Comparison of ENCODE assay signal across 1 cellular context in the genomic region with DNA sequence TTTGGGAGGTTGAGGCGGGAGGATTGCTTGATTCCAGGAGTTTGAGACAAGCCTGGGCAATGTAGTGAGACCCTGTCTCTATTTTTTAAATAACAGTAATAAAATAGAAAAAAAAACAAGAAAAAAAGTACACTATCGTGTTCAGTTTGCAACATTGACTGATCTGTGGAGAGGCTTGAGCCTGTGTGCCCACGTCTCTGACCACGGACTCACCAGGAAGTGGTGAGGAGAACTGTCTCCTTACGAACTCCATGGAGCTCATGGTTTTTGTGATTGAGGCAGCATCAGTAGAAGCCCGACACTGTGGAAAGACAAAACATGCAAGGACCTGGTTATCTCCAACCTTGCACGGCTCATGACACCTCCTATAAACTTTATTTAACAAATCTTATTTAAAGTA.
TF ChIP-seq lines count a peak whose summit lies in the region.

No MANE protein-coding gene starts in this region.

TF ChIP-seq in IMR-90, 13 proteins besides CTCF, POLR2A, EP300 and RAD21 (continued from another document):
- TF ChIP-seq NFE2L2 (IDR thresholded peaks at IDR 0.05; ENCODE audit: low read depth, low read length), result no peak
- no peak for TF ChIP-seq MAZ (IDR thresholded peaks at IDR 0.05; ENCODE audit: borderline replicate concordance, low read depth, low read length)
- TF ChIP-seq, protein P1, sequence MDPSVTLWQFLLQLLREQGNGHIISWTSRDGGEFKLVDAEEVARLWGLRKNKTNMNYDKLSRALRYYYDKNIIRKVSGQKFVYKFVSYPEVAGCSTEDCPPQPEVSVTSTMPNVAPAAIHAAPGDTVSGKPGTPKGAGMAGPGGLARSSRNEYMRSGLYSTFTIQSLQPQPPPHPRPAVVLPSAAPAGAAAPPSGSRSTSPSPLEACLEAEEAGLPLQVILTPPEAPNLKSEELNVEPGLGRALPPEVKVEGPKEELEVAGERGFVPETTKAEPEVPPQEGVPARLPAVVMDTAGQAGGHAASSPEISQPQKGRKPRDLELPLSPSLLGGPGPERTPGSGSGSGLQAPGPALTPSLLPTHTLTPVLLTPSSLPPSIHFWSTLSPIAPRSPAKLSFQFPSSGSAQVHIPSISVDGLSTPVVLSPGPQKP (IDR thresholded peaks at IDR 0.05; ENCODE audit: borderline replicate concordance, low read depth, low read length), result no peak
- no peak for TF ChIP-seq MAFK (IDR thresholded peaks at IDR 0.05; ENCODE audit: low read depth, low read length)
- no peak for TF ChIP-seq CEBPB (IDR thresholded peaks at IDR 0.05; ENCODE audit: low read depth, low read length)
- TF ChIP-seq BHLHE40 (IDR thresholded peaks at IDR 0.05; ENCODE audit: low read depth, low read length), result no peak
- TF ChIP-seq FOS (IDR thresholded peaks at IDR 0.05; ENCODE audit: low read depth, low read length), result no peak
- no peak for TF ChIP-seq MXI1 (IDR thresholded peaks at IDR 0.05; ENCODE audit: borderline replicate concordance, low read depth, low read length)
- TF ChIP-seq SMC3 (IDR thresholded peaks at IDR 0.05; ENCODE audit: low read depth, low read length), result no peak
- TF ChIP-seq RFX5 (IDR thresholded peaks at IDR 0.05; ENCODE audit: low read depth, low read length), result no peak
- TF ChIP-seq RCOR1 (IDR thresholded peaks at IDR 0.05; ENCODE audit: insufficient replicate concordance, low read length), result no peak
- no peak for TF ChIP-seq CHD1 (IDR thresholded peaks at IDR 0.05; ENCODE audit: low read depth, low read length)
